Comparison of ENCODE assay signal across 7 cellular contexts in genomic region chr13:94636096-94636495, GRCh38. TPM values are rescaled to one million over a fixed set of nuclear protein-coding genes. Genes with fewer than 3 reads are reported as not detected.
A peak's percentile ranks its signal among the peaks of the same experiment; 100 is the strongest.
DNase-seq lines count a peak whose midpoint lies in the region; ATAC-seq and TF ChIP-seq lines count a peak whose summit lies in the region.
"Not testable (repeated sequence)": the region's sequence is repeated elsewhere in the genome, so short reads cannot be mapped to it uniquely, and the experiment has no call there.

No MANE protein-coding gene starts in this region.

- peak; percentile 13 for DNase-seq in NCI-H82 treated with DMSO at 0.1 percent for 48 hours (lab: John Stamatoyannopoulos, UW; ENCODE audit: unreplicated experiment)
- not testable (repeated sequence) for DNase-seq in activated CD8-positive, alpha-beta T cell treated with anti-CD3 and anti-CD28 coated beads for 36 hours
- peak; percentile 9 for DNase-seq in mammary epithelial cell
- DNase-seq in iris pigment epithelial cell (ENCODE audit: low read depth) = peak; percentile 11

- in situ Hi-C loops in mammary epithelial cell (cut with MboI; ENCODE audit: low sequenced_read_pairs in 2 of 2) = not testable (repeated sequence)

- not testable (repeated sequence) for TF ChIP-seq CTCF in activated CD8-positive, alpha-beta T cell treated with anti-CD3 and anti-CD28 coated beads for 36 hours (IDR thresholded peaks at IDR 0.05); mammary epithelial cell (conservative IDR thresholded peaks at IDR 0.05 in 1 of 2, IDR thresholded peaks at IDR 0.05 in 1 of 2; ENCODE audit: extremely low read depth in 1 of 2, insufficient read depth in 1 of 2, low read depth in 1 of 2, low read length in 2 of 2)

- not testable (repeated sequence) for H3K4me1 ChIP-seq in mammary epithelial cell (ENCODE audit: insufficient read depth, low read length)

- H3K9me3 Mint-ChIP-seq in activated CD8-positive, alpha-beta T cell treated with anti-CD3 and anti-CD28 coated beads for 36 hours; activated naive CD4-positive, alpha-beta T cell treated with anti-CD3 and anti-CD28 coated beads, Interleukin-2, amount 50 U/mL, for 24 hours: not testable (repeated sequence)

- not testable (repeated sequence) for H3K4me1 Mint-ChIP-seq in activated CD8-positive, alpha-beta T cell treated with anti-CD3 and anti-CD28 coated beads for 36 hours (ENCODE audit: low read depth); activated naive CD4-positive, alpha-beta T cell treated with anti-CD3 and anti-CD28 coated beads, Interleukin-2, amount 50 U/mL, for 24 hours

- H3K36me3 Mint-ChIP-seq in activated CD8-positive, alpha-beta T cell treated with anti-CD3 and anti-CD28 coated beads for 36 hours (ENCODE audit: low read depth) = peaks cover 10% of the 10 kb centered on the region
- peaks cover 12% of the 10 kb centered on the region for H3K36me3 Mint-ChIP-seq in activated naive CD4-positive, alpha-beta T cell treated with anti-CD3 and anti-CD28 coated beads, Interleukin-2, amount 50 U/mL, for 24 hours

- not testable (repeated sequence) for H3K4me3 ChIP-seq in mammary epithelial cell (replicated peaks in 1 of 3; ENCODE audit: insufficient read depth in 1 of 3, low read depth in 2 of 3, low read length in 3 of 3)

- ATAC-seq in GM19351 (IDR thresholded peaks at IDR 0.05; ENCODE audit: unreplicated experiment) (peak; percentile 56), HG02798 (IDR thresholded peaks at IDR 0.05; ENCODE audit: poor library complexity, unreplicated experiment) (peak; percentile 39)
- ATAC-seq in activated CD8-positive, alpha-beta T cell treated with anti-CD3 and anti-CD28 coated beads for 36 hours = peak; percentile 55

- intact Hi-C loops in activated CD8-positive, alpha-beta T cell treated with anti-CD3 and anti-CD28 coated beads for 36 hours (cut with micrococcal nuclease); mammary epithelial cell (cut with micrococcal nuclease): not testable (repeated sequence)

- dilution Hi-C loops in mammary epithelial cell (cut with HindIII; ENCODE audit: low sequenced_read_pairs) = not testable (repeated sequence)

- H3K4me2 ChIP-seq in mammary epithelial cell (ENCODE audit: insufficient read depth, low read depth, low read length) = not testable (repeated sequence)

- H3K27ac ChIP-seq in mammary epithelial cell (ENCODE audit: insufficient read depth, low read depth, low read length) = not testable (repeated sequence)

- H3K27me3 Mint-ChIP-seq in activated CD8-positive, alpha-beta T cell treated with anti-CD3 and anti-CD28 coated beads for 36 hours; activated naive CD4-positive, alpha-beta T cell treated with anti-CD3 and anti-CD28 coated beads, Interleukin-2, amount 50 U/mL, for 24 hours: not testable (repeated sequence)

- not testable (repeated sequence) for H2AFZ ChIP-seq in mammary epithelial cell (ENCODE audit: low read depth, low read length)

- H3K4me3 Mint-ChIP-seq in activated CD8-positive, alpha-beta T cell treated with anti-CD3 and anti-CD28 coated beads for 36 hours; activated naive CD4-positive, alpha-beta T cell treated with anti-CD3 and anti-CD28 coated beads, Interleukin-2, amount 50 U/mL, for 24 hours: not testable (repeated sequence)

- not testable (repeated sequence) for H3K79me2 ChIP-seq in mammary epithelial cell (ENCODE audit: insufficient read depth, low read length)

- CTCF ChIA-PET in activated CD8-positive, alpha-beta T cell treated with anti-CD3 and anti-CD28 coated beads for 36 hours (lab: Charles Lee); mammary epithelial cell (lab: Charles Lee; ENCODE audit: low non-redundant PET): not testable (repeated sequence)

- not testable (repeated sequence) for H3K27ac Mint-ChIP-seq in activated CD8-positive, alpha-beta T cell treated with anti-CD3 and anti-CD28 coated beads for 36 hours
- H3K27ac Mint-ChIP-seq in activated naive CD4-positive, alpha-beta T cell treated with anti-CD3 and anti-CD28 coated beads, Interleukin-2, amount 50 U/mL, for 24 hours = peak overlapping the region; percentile 56

- not testable (repeated sequence) for H3K36me3 ChIP-seq in mammary epithelial cell (ENCODE audit: insufficient read depth, low read length)

- not testable (repeated sequence) for H4K20me1 ChIP-seq in mammary epithelial cell (ENCODE audit: insufficient read depth, low read length)

- 87% methylated on average over 5 of the region's 5 CpGs for WGBS in mammary epithelial cell (ENCODE audit: low coverage, missing lambda C conversion rate)

- H3K27me3 ChIP-seq in mammary epithelial cell (ENCODE audit: insufficient read depth, low read length) = not testable (repeated sequence)

- POLR2A ChIA-PET in activated CD8-positive, alpha-beta T cell treated with anti-CD3 and anti-CD28 coated beads for 36 hours (lab: Charles Lee) = not testable (repeated sequence)

- not testable (repeated sequence) for H3K9ac ChIP-seq in mammary epithelial cell (ENCODE audit: insufficient read depth, low read length)

- H3K9me3 ChIP-seq in mammary epithelial cell (replicated peaks; ENCODE audit: insufficient read depth, low read length) = not testable (repeated sequence)

- not testable (repeated sequence) for BruUV-seq in mammary epithelial cell (replicated peaks; lab: Mats Ljungman, UMichigan)

RNA-seq across cellular contexts. Expression of gene GPR180, which starts 34.4 kb away (rescaled TPM):
- 1 to 10 TPM; 7.5 to 7.7 TPM for total RNA-seq in activated CD8-positive, alpha-beta T cell treated with anti-CD3 and anti-CD28 coated beads for 36 hours
- 10 to 100 TPM in 1 of 2 donors, 1 to 10 TPM in 1; 9.7 to 11.5 TPM for total RNA-seq in mammary epithelial cell
- polyA plus RNA-seq in mammary epithelial cell = 4.8 TPM
- 8.2 TPM for polyA minus RNA-seq in mammary epithelial cell

RNA-seq across cellular contexts. Expression of gene TGDS, which starts 40.1 kb away (rescaled TPM):
- 10 to 100 TPM; 24.0 to 27.0 TPM for total RNA-seq in activated CD8-positive, alpha-beta T cell treated with anti-CD3 and anti-CD28 coated beads for 36 hours
- total RNA-seq in mammary epithelial cell = 10 to 100 TPM; 12.0 to 12.1 TPM
- polyA plus RNA-seq in mammary epithelial cell = 8.6 TPM
- polyA minus RNA-seq in mammary epithelial cell = 4.0 TPM
